Comparison of ENCODE assay signal across 9 cellular contexts in the genomic region with DNA sequence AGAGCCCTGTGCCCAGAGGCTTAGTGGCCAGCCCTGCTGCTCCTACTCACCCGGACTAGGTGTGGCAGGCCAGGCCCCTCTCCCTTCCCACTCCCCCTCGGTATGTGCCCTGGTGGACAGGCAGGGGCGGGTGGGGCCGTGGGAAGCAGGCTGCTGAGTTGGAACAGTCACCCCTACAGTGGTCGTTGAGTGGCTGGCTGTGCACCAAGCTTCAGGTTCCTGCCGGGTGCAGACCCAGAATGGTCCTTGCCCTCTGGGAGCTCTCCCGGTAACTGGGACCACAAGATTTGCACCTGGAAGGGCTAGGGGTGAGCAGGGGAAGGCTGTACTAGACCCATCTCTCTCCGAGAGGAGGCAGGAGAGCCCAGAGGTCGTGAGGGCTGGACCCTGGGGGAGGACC.
DNase-seq lines count a peak whose midpoint lies in the region; ATAC-seq and TF ChIP-seq lines count a peak whose summit lies in the region.
"Had no signal": no experiment of that assay in that cellular context is flagged by ENCODE, and none has a peak within 500 bp of the region (broad histone marks: within the 10 kb centered on the region; RNA-seq: fewer than 3 reads in every experiment).

No MANE protein-coding gene starts in this region.

- TF ChIP-seq POLR2A in gastrocnemius medialis (IDR thresholded peaks at IDR 0.05) = no peak

- peak; percentile 22 for ATAC-seq in GM19023 (IDR thresholded peaks at IDR 0.05; ENCODE audit: unreplicated experiment)
- ATAC-seq in HG03095 (IDR thresholded peaks at IDR 0.05; ENCODE audit: unreplicated experiment) = peak; percentile 12
- peak; percentile 10 to 18 for ATAC-seq in gastrocnemius medialis
- no peak for ATAC-seq in GM19328 (IDR thresholded peaks at IDR 0.05; ENCODE audit: unreplicated experiment)
- no peak for ATAC-seq in aorta (ENCODE audit: low FRiP score)

- H3K36me3 ChIP-seq in gastrocnemius medialis = no peaks in the 10 kb centered on the region
- no peaks in the 10 kb centered on the region for H3K36me3 ChIP-seq in aorta (ENCODE audit: control insufficient read depth in 1 of 2, insufficient read depth in 2 of 2, low read length in 1 of 2)

- no peaks in the 10 kb centered on the region for H3K27me3 ChIP-seq in gastrocnemius medialis
- H3K27me3 ChIP-seq in aorta (ENCODE audit: control insufficient read depth in 1 of 2, insufficient read depth in 2 of 2, low read length in 1 of 2) = no peaks in the 10 kb centered on the region

- in situ Hi-C loops in gastrocnemius medialis (cut with MboI; ENCODE audit: low sequenced_read_pairs in 4 of 4) = no loop called here

- H3K4me3 ChIP-seq in gastrocnemius medialis (no peak overlapping the region), aorta (ENCODE audit: low read length in 2 of 2) (no peak overlapping the region)

- H3K9me3 ChIP-seq in gastrocnemius medialis (no peaks in the 10 kb centered on the region), aorta (ENCODE audit: control insufficient read depth, low read length) (no peaks in the 10 kb centered on the region)

- intact Hi-C loops in gastrocnemius medialis (cut with DNase I; ENCODE audit: low total_unique reads) = loop anchor here (1.0 kb wide), 1 partner anchor 8 kb away; no protein-coding TSS in a partner anchor
- intact Hi-C loops in aorta (cut with DNase I) = no loop called here

- peak overlapping the region; percentile 48 for H3K27ac ChIP-seq in caudate nucleus (ENCODE audit: low read depth, low read length)
- peak overlapping the region; percentile 78 to 92 (median 84) for H3K27ac ChIP-seq in gastrocnemius medialis
- no peak overlapping the region for H3K27ac ChIP-seq in aorta (ENCODE audit: low read depth in 1 of 2, low read length in 2 of 2)
- H3K27ac ChIP-seq: epithelial cell of prostate had no signal

- WGBS in aorta, 2 donors = 73% methylated on average over 9 of the region's 9 CpGs

- H3K4me1 ChIP-seq in gastrocnemius medialis (peaks cover 72 to 86% of the 10 kb centered on the region in 2 donors), aorta (ENCODE audit: control insufficient read depth in 1 of 2, insufficient read depth in 2 of 2, low read length in 2 of 2) (no peaks in the 10 kb centered on the region)

- TF ChIP-seq CTCF in gastrocnemius medialis (IDR thresholded peaks at IDR 0.05 in 4 of 5, conservative IDR thresholded peaks at IDR 0.05 in 1 of 5) = no peak

- DNase-seq in caudate nucleus (lab: John Stamatoyannopoulos, UW) = no peak
- no peak for DNase-seq in gastrocnemius medialis
- DNase-seq in NCI-H226 = no peak
- no peak for DNase-seq in HuH-7.5 (ENCODE audit: low spot score)
- DNase-seq in aorta = no peak

Comparison
In these comparisons a context has a peak if more than half of its experiments do, and no peak if none do; other contexts are left out.
1. ATAC-seq: peak in GM19023 (single experiment), HG03095 (single experiment) and gastrocnemius medialis (2 of 2); none in GM19328 (single experiment) and aorta (single experiment).
2. H3K27ac ChIP-seq: peak in caudate nucleus (single experiment) and gastrocnemius medialis (4 of 4); none in aorta (0 of 2).